25 cellular contexts compared by ENCODE assay signal in genomic region chr3:32852146-32852545, GRCh38. TPM values are rescaled to one million over a fixed set of nuclear protein-coding genes. Genes with fewer than 3 reads are reported as not detected.
DNase-seq lines count a peak whose midpoint lies in the region; ATAC-seq, FAIRE-seq and TF ChIP-seq lines count a peak whose summit lies in the region.
"Had no signal": no experiment of that assay in that cellular context is flagged by ENCODE, and none has a peak within 500 bp of the region (broad histone marks: within the 10 kb centered on the region; RNA-seq: fewer than 3 reads in every experiment).

No MANE protein-coding gene starts in this region.

- FAIRE-seq in HTR-8/SVneo (lab: Jason Lieb, UNC), result no peak
- FAIRE-seq: GM12878, H54 had no signal

- H3K9me3 Mint-ChIP-seq in progenitor cell of endocrine pancreas (ENCODE audit: low read depth), result no peaks in the 10 kb centered on the region
- H3K9me3 Mint-ChIP-seq: CD4-positive, alpha-beta T cell had no signal

- H2BK15ac ChIP-seq in mesendoderm (replicated peaks; ENCODE audit: low read depth), result no peak overlapping the region

- no peak for ATAC-seq in GM19452 (IDR thresholded peaks at IDR 0.05; ENCODE audit: unreplicated experiment)
- no peak for ATAC-seq in GM21423 (IDR thresholded peaks at IDR 0.05; ENCODE audit: unreplicated experiment)
- ATAC-seq: GM12878 had no signal

- H3K4me3 ChIP-seq in HUES48 (ENCODE audit: low read depth, low read length) (no peak overlapping the region), ectodermal cell (ENCODE audit: insufficient read depth, low read depth, low read length) (no peak overlapping the region), mesendoderm (ENCODE audit: low read length) (no peak overlapping the region)
- H3K4me3 ChIP-seq: BLaER1, GM12878, Peyer's patch, SJCRH30 had no signal

- H3K23ac ChIP-seq in mesendoderm (ENCODE audit: low read length), result no peak overlapping the region

- no peak overlapping the region for H3K9ac ChIP-seq in HUES48 (ENCODE audit: low read depth, low read length)
- peak overlapping the region; percentile 28 for H3K9ac ChIP-seq in mesendoderm (ENCODE audit: low read length)
- H3K9ac ChIP-seq: BLaER1 had no signal

- no peaks in the 10 kb centered on the region for H3K27me3 Mint-ChIP-seq in progenitor cell of endocrine pancreas
- H3K27me3 Mint-ChIP-seq: CD4-positive, alpha-beta T cell had no signal

- no peak overlapping the region for H3K18ac ChIP-seq in mesendoderm (ENCODE audit: low read length)

- H3K79me2 ChIP-seq in mesendoderm (ENCODE audit: control insufficient read depth, insufficient read depth, low read length), result peaks cover 94% of the 10 kb centered on the region

- DNase-seq in mesendoderm (no peak), progenitor cell of endocrine pancreas (ENCODE audit: low spot score, unreplicated experiment) (no peak), HTR-8/SVneo (ENCODE audit: insufficient read length, low spot score) (no peak)
- DNase-seq: ACHN; CD4-positive, alpha-beta T cell; COR-L47; DMS 273 treated with DMSO at 0.1 percent for 48 hours; DMS79 treated with DMSO at 0.1 percent for 48 hours; KBM-7; NCI-H1092 treated with DMSO at 0.1 percent for 48 hours; NCI-H1436 treated with DMSO at 0.1 percent for 48 hours; NCI-H1930; NCI-H2227 treated with DMSO at 0.1 percent for 48 hours; NCI-H510A; NCI-H748 treated with DMSO at 0.1 percent for 48 hours; NK-92 treated with Interleukin-12 subunit alpha and Interleukin-12 subunit beta, amount 100 ng/mL, for 24 hours; Peyer's patch; SJCRH30 had no signal

- peaks cover 63% of the 10 kb centered on the region for H3K4me1 Mint-ChIP-seq in progenitor cell of endocrine pancreas (ENCODE audit: low read depth)

- peaks cover 93% of the 10 kb centered on the region for H3K4me1 ChIP-seq in HUES48 (ENCODE audit: control insufficient read depth, insufficient read depth, low read length)
- peaks cover 70% of the 10 kb centered on the region for H3K4me1 ChIP-seq in ectodermal cell (ENCODE audit: control insufficient read depth, insufficient read depth, low read length)
- H3K4me1 ChIP-seq in mesendoderm (ENCODE audit: control insufficient read depth, low read depth, low read length), result peaks cover 41% of the 10 kb centered on the region
- H3K4me1 ChIP-seq: Peyer's patch, SJCRH30 had no signal

- H3K4ac ChIP-seq in mesendoderm (ENCODE audit: low read depth, low read length), result no peak overlapping the region

- H3K79me1 ChIP-seq in mesendoderm (ENCODE audit: low read length), result peaks cover 7% of the 10 kb centered on the region

- no peak overlapping the region for H2BK5ac ChIP-seq in mesendoderm (ENCODE audit: low read length)

- peak overlapping the region; percentile 52 for H3K56ac ChIP-seq in mesendoderm (ENCODE audit: low read length)

- H3K27me3 ChIP-seq in HUES48 (ENCODE audit: control insufficient read depth, insufficient read depth, low read length) (no peaks in the 10 kb centered on the region), ectodermal cell (ENCODE audit: control insufficient read depth, insufficient read depth, low read length, poor library complexity, severe bottlenecking) (no peaks in the 10 kb centered on the region), mesendoderm (ENCODE audit: insufficient read depth, low read length, poor library complexity) (no peaks in the 10 kb centered on the region)
- H3K27me3 ChIP-seq: BLaER1, Peyer's patch, SJCRH30 had no signal

- TF ChIP-seq CTCF in progenitor cell of endocrine pancreas (IDR thresholded peaks at IDR 0.05; ENCODE audit: unreplicated experiment), result no peak

- H2AK5ac ChIP-seq in mesendoderm (ENCODE audit: low read length), result no peak overlapping the region

- H3K36me3 ChIP-seq in HUES48 (ENCODE audit: control insufficient read depth, insufficient read depth, low read length) (peaks cover 43% of the 10 kb centered on the region), ectodermal cell (ENCODE audit: control insufficient read depth, insufficient read depth, low read length) (no peaks in the 10 kb centered on the region), mesendoderm (ENCODE audit: control insufficient read depth, insufficient read depth, low read length) (no peaks in the 10 kb centered on the region)
- H3K36me3 ChIP-seq: BLaER1, Peyer's patch, SJCRH30 had no signal

- no peak overlapping the region for H2BK120ac ChIP-seq in mesendoderm (ENCODE audit: low read depth, low read length)

- H4K5ac ChIP-seq in mesendoderm (ENCODE audit: low read length), result no peak overlapping the region

- no peak overlapping the region for H3K4me2 ChIP-seq in mesendoderm (ENCODE audit: low read length)
- H3K4me2 ChIP-seq: BLaER1 had no signal

- H3K9me3 ChIP-seq in HUES48 (ENCODE audit: control insufficient read depth, insufficient read depth, low read length) (no peaks in the 10 kb centered on the region), ectodermal cell (ENCODE audit: control insufficient read depth, low read length) (no peaks in the 10 kb centered on the region)
- H3K9me3 ChIP-seq: BLaER1, Peyer's patch, SJCRH30 had no signal

- H3K27ac ChIP-seq in HUES48 (ENCODE audit: low read depth, low read length) (peak overlapping the region; percentile 39), ectodermal cell (ENCODE audit: insufficient read depth, low read depth, low read length, poor library complexity, severe bottlenecking) (peak overlapping the region; percentile 72), mesendoderm (ENCODE audit: low read depth, low read length) (no peak overlapping the region)
- H3K27ac ChIP-seq: BLaER1, Peyer's patch, SJCRH30 had no signal

- WGBS in ectodermal cell, 2 experiments, result 84 to 90% methylated on average over 4 of the region's 4 CpGs
- WGBS in mesendoderm (ENCODE audit: extremely low coverage, insufficient coverage, low lambda C conversion rate), result no CpG with 5 or more reads among the region's 4 CpGs

- H4K8ac ChIP-seq in mesendoderm (ENCODE audit: low read depth, low read length), result no peak overlapping the region

- peak overlapping the region; percentile 80 for H3K27ac Mint-ChIP-seq in progenitor cell of endocrine pancreas
- H3K27ac Mint-ChIP-seq: CD4-positive, alpha-beta T cell had no signal

- H3K36me3 Mint-ChIP-seq in progenitor cell of endocrine pancreas (ENCODE audit: insufficient read depth), result peaks cover 1% of the 10 kb centered on the region

- H3K4me3 Mint-ChIP-seq in progenitor cell of endocrine pancreas (ENCODE audit: low read depth), result no peak overlapping the region
- H3K4me3 Mint-ChIP-seq: CD4-positive, alpha-beta T cell had no signal

RNA-seq across cellular contexts. Expression of gene TRIM71, which starts 34.3 kb away (rescaled TPM):
- 75.5 TPM for polyA plus RNA-seq in ectodermal cell (2013, experiment 1 of 4)
- polyA plus RNA-seq in ectodermal cell (2013, experiment 2 of 4), result 94.6 TPM
- polyA plus RNA-seq in ectodermal cell (2013, experiment 3 of 4), result 44.5 TPM
- 48.2 TPM for polyA plus RNA-seq in ectodermal cell (2013, experiment 4 of 4)
- polyA plus RNA-seq in mesendoderm (2013, experiment 1 of 2), result 53.0 TPM
- 51.3 TPM for polyA plus RNA-seq in mesendoderm (2013, experiment 2 of 2)
- 61.3 and 61.6 TPM in 2 replicates for total RNA-seq in progenitor cell of endocrine pancreas
- total RNA-seq: Peyer's patch, SJCRH30 had no signal
